ENCODE assay signal across 15 cellular contexts in genomic region chrX:139776614-139777013, GRCh38.
DNase-seq lines count a peak whose midpoint lies in the region; ATAC-seq and TF ChIP-seq lines count a peak whose summit lies in the region.
"Had no signal": no experiment of that assay in that cellular context is flagged by ENCODE, and none has a peak within 500 bp of the region (broad histone marks: within the 10 kb centered on the region; RNA-seq: fewer than 3 reads in every experiment).

No MANE protein-coding gene starts in this region.

- H3K4me3 ChIP-seq in GM23338 (no peak overlapping the region), choroid plexus epithelial cell (ENCODE audit: low read depth, low read length) (no peak overlapping the region), osteoblast (ENCODE audit: insufficient read depth, low read length) (no peak overlapping the region)
- H3K4me3 ChIP-seq: A549 had no signal

- H3K79me2 ChIP-seq in GM23338 (replicated peaks; ENCODE audit: insufficient read depth) (no peaks in the 10 kb centered on the region), osteoblast (ENCODE audit: insufficient read depth, low read length) (no peaks in the 10 kb centered on the region)

- H4K20me1 ChIP-seq in GM23338 (replicated peaks; ENCODE audit: insufficient read depth) (no peaks in the 10 kb centered on the region), osteoblast (ENCODE audit: insufficient read depth, low read length) (no peaks in the 10 kb centered on the region)

- H3K9me3 Mint-ChIP-seq in GM23338 (peaks cover 11% of the 10 kb centered on the region; the same call in 2 of the 3 replicates), immature natural killer cell (no peaks in the 10 kb centered on the region)
- H3K9me3 Mint-ChIP-seq: CD8-positive, alpha-beta T cell had no signal

- DNase-seq in GM23338 (ENCODE audit: low spot score): peak; percentile 0
- peak; percentile 5 for DNase-seq in choroid plexus epithelial cell (ENCODE audit: low read depth)
- peak; percentile 5 to 36 (median 31) for DNase-seq in immature natural killer cell
- peak; percentile 45 for DNase-seq in osteoblast (ENCODE audit: insufficient read length, low spot score, missing footprints)
- DNase-seq in NCI-H1092 treated with DMSO at 0.1 percent for 48 hours (lab: John Stamatoyannopoulos, UW): no peak
- DNase-seq: CD8-positive, alpha-beta T cell; COR-L47; DMS53; GOT3; H9; IMR-90 had no signal

- no peaks in the 10 kb centered on the region for H3K4me1 ChIP-seq in GM23338 (ENCODE audit: insufficient read depth)
- no peaks in the 10 kb centered on the region for H3K4me1 ChIP-seq in osteoblast (ENCODE audit: insufficient read depth, low read length)
- H3K4me1 ChIP-seq: A549 had no signal

- H3K9me3 ChIP-seq in osteoblast (ENCODE audit: low read depth, low read length): no peaks in the 10 kb centered on the region
- H3K9me3 ChIP-seq: A549 had no signal

- peaks cover 2% of the 10 kb centered on the region for H3K27me3 Mint-ChIP-seq in GM23338 (ENCODE audit: insufficient read depth, low read depth, poor library complexity)
- H3K27me3 Mint-ChIP-seq in immature natural killer cell (ENCODE audit: low read depth in 3 of 3): peaks cover 0 to 1% (median 0%) of the 10 kb centered on the region in 3 donors

- H3K4me2 ChIP-seq in GM23338 (no peak overlapping the region), osteoblast (ENCODE audit: insufficient read depth, low read length) (no peak overlapping the region)
- H3K4me2 ChIP-seq: A549 had no signal

- H3K36me3 Mint-ChIP-seq in GM23338 (ENCODE audit: low read depth) (peaks cover 45% of the 10 kb centered on the region), immature natural killer cell (peaks cover 12 to 29% (median 14%) of the 10 kb centered on the region in 3 donors)

- H3F3A ChIP-seq in GM23338 (replicated peaks; ENCODE audit: low read depth): no peaks in the 10 kb centered on the region

- H3K27ac Mint-ChIP-seq in GM23338 (no peak overlapping the region), immature natural killer cell (peak overlapping the region; percentile 24 to 92 (median 76))
- H3K27ac Mint-ChIP-seq: CD14-positive monocyte; CD8-positive, alpha-beta T cell; H9 had no signal

- H3K36me3 ChIP-seq in GM23338 (ENCODE audit: insufficient read depth) (0 out of 2 replicates have a peak, but pooled peaks cover 5% of the 10 kb centered on the region), osteoblast (ENCODE audit: insufficient read depth, low read length) (no peaks in the 10 kb centered on the region)

- H3K4me3 Mint-ChIP-seq in GM23338 (no peak overlapping the region), immature natural killer cell (peak overlapping the region in 4 of 5 donors; percentile 35 to 70 (median 54))
- H3K4me3 Mint-ChIP-seq: CD14-positive monocyte; CD8-positive, alpha-beta T cell; H9 had no signal

- H2AFZ ChIP-seq in GM23338: no peak overlapping the region
- H2AFZ ChIP-seq in osteoblast (ENCODE audit: low read length): no peak overlapping the region

- H3K4me1 Mint-ChIP-seq in GM23338 (no peaks in the 10 kb centered on the region), immature natural killer cell (peaks cover 15 to 29% of the 10 kb centered on the region in 2 donors)
- H3K4me1 Mint-ChIP-seq: CD14-positive monocyte, H9 had no signal

- TF ChIP-seq CTCF in GM23338 (conservative IDR thresholded peaks at IDR 0.05; ENCODE audit: low read depth in 2 of 2) (peak in 1 of 2 experiments; percentile 31; a peak in 1 of 4 replicates), choroid plexus epithelial cell (conservative IDR thresholded peaks at IDR 0.05; ENCODE audit: low read depth, low read length) (no peak), osteoblast (IDR thresholded peaks at IDR 0.05; ENCODE audit: extremely low read depth, low read depth, low read length) (no peak)

- no peaks in the 10 kb centered on the region for H3K9me2 ChIP-seq in GM23338 (ENCODE audit: insufficient read depth)

- H3K27me3 ChIP-seq in GM23338 (ENCODE audit: insufficient read depth): no peaks in the 10 kb centered on the region
- H3K27me3 ChIP-seq in osteoblast (ENCODE audit: insufficient read depth, low read length): no peaks in the 10 kb centered on the region

- ATAC-seq in GM23338 (no peak), GM18517 (IDR thresholded peaks at IDR 0.05; ENCODE audit: unreplicated experiment) (no peak), GM18502 (IDR thresholded peaks at IDR 0.05; ENCODE audit: poor library complexity, unreplicated experiment) (no peak)
- ATAC-seq: A549; CD8-positive, alpha-beta T cell had no signal

- no peak overlapping the region for H3K27ac ChIP-seq in GM23338 (ENCODE audit: low read depth)
- H3K27ac ChIP-seq in osteoblast (ENCODE audit: low read depth, low read length): no peak overlapping the region
- H3K27ac ChIP-seq: A549 had no signal

TF ChIP-seq in GM23338, 12 proteins besides CTCF, POLR2A, EP300 and RAD21:
- TF ChIP-seq NANOG (IDR thresholded peaks at IDR 0.05; ENCODE audit: borderline replicate concordance) (no peak), ZNF462 (CRISPR knock-in tag; IDR thresholded peaks at IDR 0.05) (no peak), POLR2AphosphoS5 (IDR thresholded peaks at IDR 0.05; ENCODE audit: low read depth) (no peak), JUNB (IDR thresholded peaks at IDR 0.05; ENCODE audit: unreplicated experiment) (no peak), EZH2phosphoT487 (IDR thresholded peaks at IDR 0.05; ENCODE audit: unreplicated experiment) (no peak)
